Comparison of ENCODE assay signal across 8 cellular contexts in genomic region chr11:77473801-77474508, GRCh38. TPM values are rescaled to one million over a fixed set of nuclear protein-coding genes. Genes with fewer than 3 reads are reported as not detected.
A peak's percentile ranks its signal among the peaks of the same experiment; 100 is the strongest.
DNase-seq lines count a peak whose midpoint lies in the region; ATAC-seq and TF ChIP-seq lines count a peak whose summit lies in the region.

TSS of gene PAK1 (minus strand) at chr11:77474094. CDS start at chr11:77392520, 81,574 bp downstream.

- H3K27ac ChIP-seq in ectodermal cell (ENCODE audit: insufficient read depth, low read depth, low read length, poor library complexity, severe bottlenecking): peak within 1 kb of the TSS; percentile 55
- peak within 1 kb of the TSS; percentile 79 for H3K27ac ChIP-seq in lower lobe of right lung

- WGBS in ectodermal cell, 2 experiments: 1% methylated on average over 58 to 60 of the region's 65 CpGs

- H3K4me3 ChIP-seq in BE2C (ENCODE audit: low read depth, low read length) (peak within 1 kb of the TSS; percentile 58), ectodermal cell (ENCODE audit: insufficient read depth, low read depth, low read length) (peak within 1 kb of the TSS; percentile 45), lower lobe of right lung (peak within 1 kb of the TSS; percentile 62)

- peaks cover 3% of the 10 kb centered on the region; the same call in 1 of the 2 replicates for H3K27me3 ChIP-seq in BE2C
- H3K27me3 ChIP-seq in ectodermal cell (ENCODE audit: control insufficient read depth, insufficient read depth, low read length, poor library complexity, severe bottlenecking): peaks cover 7% of the 10 kb centered on the region
- H3K27me3 ChIP-seq in lower lobe of right lung (ENCODE audit: low read depth): no peaks in the 10 kb centered on the region

- TF ChIP-seq CTCF in BE2C (IDR thresholded peaks at IDR 0.05; ENCODE audit: low read depth, low read length): peak; percentile 37
- TF ChIP-seq CTCF in activated CD8-positive, alpha-beta T cell treated with anti-CD3 and anti-CD28 coated beads for 36 hours (IDR thresholded peaks at IDR 0.05): no peak
- peak; percentile 11 for TF ChIP-seq CTCF in lower lobe of right lung (IDR thresholded peaks at IDR 0.05)

- H3K9me3 ChIP-seq in BE2C: no peaks in the 10 kb centered on the region; the same call in 1 of the 2 replicates
- H3K9me3 ChIP-seq in ectodermal cell (ENCODE audit: control insufficient read depth, low read length): no peaks in the 10 kb centered on the region
- H3K9me3 ChIP-seq in lower lobe of right lung: no peaks in the 10 kb centered on the region

- H3K27me3 Mint-ChIP-seq in activated CD8-positive, alpha-beta T cell treated with anti-CD3 and anti-CD28 coated beads for 36 hours: peaks cover 13% of the 10 kb centered on the region

- H3K36me3 ChIP-seq in BE2C: no peaks in the 10 kb centered on the region
- H3K36me3 ChIP-seq in ectodermal cell (ENCODE audit: control insufficient read depth, insufficient read depth, low read length): no peaks in the 10 kb centered on the region
- H3K36me3 ChIP-seq in lower lobe of right lung: no peaks in the 10 kb centered on the region

- intact Hi-C loops in activated CD8-positive, alpha-beta T cell treated with anti-CD3 and anti-CD28 coated beads for 36 hours (cut with micrococcal nuclease): no loop called here
- intact Hi-C loops in lower lobe of right lung (cut with DNase I): no loop called here

- POLR2A ChIA-PET in activated CD8-positive, alpha-beta T cell treated with anti-CD3 and anti-CD28 coated beads for 36 hours (lab: Charles Lee): no interaction called here

- ATAC-seq in HG03457 (IDR thresholded peaks at IDR 0.05; ENCODE audit: unreplicated experiment) (peak; percentile 61), lower lobe of right lung (peak; percentile 90 to 93)
- peak; percentile 80 for ATAC-seq in activated CD8-positive, alpha-beta T cell treated with anti-CD3 and anti-CD28 coated beads for 36 hours

- no peaks in the 10 kb centered on the region for H3K9me3 Mint-ChIP-seq in activated CD8-positive, alpha-beta T cell treated with anti-CD3 and anti-CD28 coated beads for 36 hours

- H3K4me1 Mint-ChIP-seq in activated CD8-positive, alpha-beta T cell treated with anti-CD3 and anti-CD28 coated beads for 36 hours (ENCODE audit: low read depth): peaks cover 17% of the 10 kb centered on the region

- H3K27ac Mint-ChIP-seq in activated CD8-positive, alpha-beta T cell treated with anti-CD3 and anti-CD28 coated beads for 36 hours: peak within 1 kb of the TSS; percentile 85

- H3K36me3 Mint-ChIP-seq in activated CD8-positive, alpha-beta T cell treated with anti-CD3 and anti-CD28 coated beads for 36 hours (ENCODE audit: low read depth): no peaks in the 10 kb centered on the region

- CTCF ChIA-PET in activated CD8-positive, alpha-beta T cell treated with anti-CD3 and anti-CD28 coated beads for 36 hours (lab: Charles Lee): interaction anchor here (0.7 to 1.8 kb wide), 5 partner anchors 15 to 140 kb away, joined by 3 to 7 read pairs (median 3); no protein-coding TSS in a partner anchor

- peak within 1 kb of the TSS; percentile 77 for H3K4me3 Mint-ChIP-seq in activated CD8-positive, alpha-beta T cell treated with anti-CD3 and anti-CD28 coated beads for 36 hours

- H3K4me1 ChIP-seq in BE2C (no peaks in the 10 kb centered on the region), ectodermal cell (ENCODE audit: control insufficient read depth, insufficient read depth, low read length) (peaks cover 19% of the 10 kb centered on the region), lower lobe of right lung (peaks cover 3% of the 10 kb centered on the region)

- DNase-seq in BE2C (peak; percentile 88), GM19240 (ENCODE audit: insufficient read length, low spot score) (peak; percentile 83), NCI-H526 treated with DMSO at 0.1 percent for 48 hours (lab: John Stamatoyannopoulos, UW) (peak; percentile 80), lower lobe of right lung (peak; percentile 93)
- DNase-seq in activated CD8-positive, alpha-beta T cell treated with anti-CD3 and anti-CD28 coated beads for 36 hours: peak; percentile 91
- DNase-seq in stimulated activated CD4-positive, alpha-beta T cell treated with anti-CD3 and anti-CD28 coated beads, Interleukin-4, amount 100 ng/mL, for 48 hours (ENCODE audit: low read depth in 2 of 2): peak; percentile 69 to 81

RNA-seq across cellular contexts. Expression of gene PAK1, which starts in this region (rescaled TPM):
- polyA plus RNA-seq in BE2C (2012; ENCODE audit: insufficient read depth, insufficient read length, low read depth): 11.9 TPM
- 10 to 100 TPM; 43.8 to 49.9 TPM for total RNA-seq in activated CD8-positive, alpha-beta T cell treated with anti-CD3 and anti-CD28 coated beads for 36 hours
- 54.4 TPM for polyA plus RNA-seq in ectodermal cell (2013, experiment 1 of 4)
- 55.0 TPM for polyA plus RNA-seq in ectodermal cell (2013, experiment 2 of 4)
- polyA plus RNA-seq in ectodermal cell (2013, experiment 3 of 4): 43.5 TPM
- 48.9 TPM for polyA plus RNA-seq in ectodermal cell (2013, experiment 4 of 4)
- 40.6 TPM for total RNA-seq in lower lobe of right lung

Comparison
In these comparisons a context has a peak if more than half of its experiments do, and no peak if none do; other contexts are left out.
1. Peak in every context shown above with its lines: DNase-seq, ATAC-seq, H3K4me3 ChIP-seq and H3K27ac ChIP-seq.